16 cellular contexts compared by ENCODE assay signal in genomic region chr6:15553736-15554294, GRCh38.
DNase-seq lines count a peak whose midpoint lies in the region; ATAC-seq and TF ChIP-seq lines count a peak whose summit lies in the region.
"Had no signal": no experiment of that assay in that cellular context is flagged by ENCODE, and none has a peak within 500 bp of the region (broad histone marks: within the 10 kb centered on the region; RNA-seq: fewer than 3 reads in every experiment).

No MANE protein-coding gene starts in this region.

- WGBS in mesendoderm (ENCODE audit: extremely low coverage, insufficient coverage, low lambda C conversion rate), result no CpG with 5 or more reads among the region's 4 CpGs

- H3K36me3 ChIP-seq in mesendoderm (ENCODE audit: control insufficient read depth, insufficient read depth, low read length), result no peaks in the 10 kb centered on the region
- H3K36me3 ChIP-seq: HAP-1 had no signal

- no peak overlapping the region for H3K27ac ChIP-seq in mesendoderm (ENCODE audit: low read depth, low read length)

- H3K56ac ChIP-seq in mesendoderm (ENCODE audit: low read length), result peak overlapping the region; percentile 58

- H3K27ac Mint-ChIP-seq in activated CD8-positive, alpha-beta T cell treated with anti-CD3 and anti-CD28 coated beads, Interleukin-2, amount 10 ng/mL, durations not matched to agents 7 days and 5 days, result peak overlapping the region; percentile 20
- no peak overlapping the region for H3K27ac Mint-ChIP-seq in activated CD8-positive, alpha-beta T cell treated with anti-CD3 and anti-CD28 coated beads for 36 hours
- H3K27ac Mint-ChIP-seq in WTC11, result peak overlapping the region; percentile 57; the same call in 1 of the 2 replicates

- H3K9me3 Mint-ChIP-seq in activated CD8-positive, alpha-beta T cell treated with anti-CD3 and anti-CD28 coated beads, Interleukin-2, amount 10 ng/mL, durations not matched to agents 7 days and 5 days (ENCODE audit: insufficient read depth), result no peaks in the 10 kb centered on the region
- H3K9me3 Mint-ChIP-seq in activated CD8-positive, alpha-beta T cell treated with anti-CD3 and anti-CD28 coated beads for 36 hours, result no peaks in the 10 kb centered on the region
- H3K9me3 Mint-ChIP-seq in WTC11, result no peaks in the 10 kb centered on the region
- H3K9me3 Mint-ChIP-seq: CD14-positive monocyte had no signal

- no peak overlapping the region for H4K8ac ChIP-seq in mesendoderm (ENCODE audit: low read depth, low read length)

- DNase-seq in activated CD8-positive, alpha-beta T cell treated with anti-CD3 and anti-CD28 coated beads, Interleukin-2, amount 10 ng/mL, durations not matched to agents 7 days and 5 days, result no peak
- no peak for DNase-seq in activated CD8-positive, alpha-beta T cell treated with anti-CD3 and anti-CD28 coated beads for 36 hours
- DNase-seq in WTC11 (ENCODE audit: low spot score) (no peak), mesendoderm (no peak), germinal center (ENCODE audit: low spot score) (no peak), NCI-H226 (no peak), activated gamma-delta T cell treated with Interleukin-2 at 50 U/mL for 16 hours (no peak), medulla oblongata (ENCODE audit: extremely low spot score) (no peak)
- DNase-seq: 8988T, Calu3, DMS79 treated with DMSO at 0.1 percent for 48 hours, NCI-H1048, NCI-H2107 had no signal

- CTCF ChIA-PET in activated CD8-positive, alpha-beta T cell treated with anti-CD3 and anti-CD28 coated beads, Interleukin-2, amount 10 ng/mL, durations not matched to agents 7 days and 5 days (lab: Charles Lee), result interaction anchor here (0.7 to 1.3 kb wide), 2 partner anchors 70 to 1154 kb away, joined by 3 read pairs; no protein-coding TSS in a partner anchor
- CTCF ChIA-PET in activated CD8-positive, alpha-beta T cell treated with anti-CD3 and anti-CD28 coated beads for 36 hours (lab: Charles Lee), result interaction anchor here (0.8 kb wide), 2 partner anchors 19 to 71 kb away, joined by 3 read pairs; no protein-coding TSS in a partner anchor
- CTCF ChIA-PET in WTC11 (lab: Charles Lee), result no interaction called here

- peaks cover 3% of the 10 kb centered on the region for H3K4me1 ChIP-seq in mesendoderm (ENCODE audit: control insufficient read depth, low read depth, low read length)

- H3K4me2 ChIP-seq in mesendoderm (ENCODE audit: low read length), result no peak overlapping the region

- no peak for TF ChIP-seq CTCF in activated CD8-positive, alpha-beta T cell treated with anti-CD3 and anti-CD28 coated beads for 36 hours (IDR thresholded peaks at IDR 0.05)
- no peak for TF ChIP-seq CTCF in WTC11 (IDR thresholded peaks at IDR 0.05)

- H3K4me3 ChIP-seq in mesendoderm (ENCODE audit: low read length), result no peak overlapping the region
- H3K4me3 ChIP-seq: HAP-1 had no signal

- no peaks in the 10 kb centered on the region for H3K27me3 Mint-ChIP-seq in activated CD8-positive, alpha-beta T cell treated with anti-CD3 and anti-CD28 coated beads, Interleukin-2, amount 10 ng/mL, durations not matched to agents 7 days and 5 days (ENCODE audit: low read depth)
- no peaks in the 10 kb centered on the region for H3K27me3 Mint-ChIP-seq in activated CD8-positive, alpha-beta T cell treated with anti-CD3 and anti-CD28 coated beads for 36 hours
- H3K27me3 Mint-ChIP-seq in WTC11 (ENCODE audit: low read depth), result no peaks in the 10 kb centered on the region

- no peaks in the 10 kb centered on the region for H3K36me3 Mint-ChIP-seq in activated CD8-positive, alpha-beta T cell treated with anti-CD3 and anti-CD28 coated beads, Interleukin-2, amount 10 ng/mL, durations not matched to agents 7 days and 5 days (ENCODE audit: low read depth)
- peaks cover 3% of the 10 kb centered on the region for H3K36me3 Mint-ChIP-seq in activated CD8-positive, alpha-beta T cell treated with anti-CD3 and anti-CD28 coated beads for 36 hours (ENCODE audit: low read depth)
- no peaks in the 10 kb centered on the region for H3K36me3 Mint-ChIP-seq in WTC11

- H3K27me3 ChIP-seq in mesendoderm (ENCODE audit: insufficient read depth, low read length, poor library complexity), result no peaks in the 10 kb centered on the region

- intact Hi-C loops in activated CD8-positive, alpha-beta T cell treated with anti-CD3 and anti-CD28 coated beads for 36 hours (cut with micrococcal nuclease), result no loop called here

- POLR2A ChIA-PET in activated CD8-positive, alpha-beta T cell treated with anti-CD3 and anti-CD28 coated beads, Interleukin-2, amount 10 ng/mL, durations not matched to agents 7 days and 5 days (lab: Charles Lee), result no interaction called here
- POLR2A ChIA-PET in activated CD8-positive, alpha-beta T cell treated with anti-CD3 and anti-CD28 coated beads for 36 hours (lab: Charles Lee), result no interaction called here
- POLR2A ChIA-PET in WTC11 (lab: Charles Lee), result no interaction called here

- H3K79me2 ChIP-seq in mesendoderm (ENCODE audit: control insufficient read depth, insufficient read depth, low read length), result no peaks in the 10 kb centered on the region

- H3K4me1 Mint-ChIP-seq in activated CD8-positive, alpha-beta T cell treated with anti-CD3 and anti-CD28 coated beads, Interleukin-2, amount 10 ng/mL, durations not matched to agents 7 days and 5 days (ENCODE audit: low read depth), result no peaks in the 10 kb centered on the region
- H3K4me1 Mint-ChIP-seq in activated CD8-positive, alpha-beta T cell treated with anti-CD3 and anti-CD28 coated beads for 36 hours (ENCODE audit: low read depth), result peaks cover 15% of the 10 kb centered on the region
- H3K4me1 Mint-ChIP-seq in WTC11, result peaks cover 63% of the 10 kb centered on the region

- ATAC-seq in activated CD8-positive, alpha-beta T cell treated with anti-CD3 and anti-CD28 coated beads, Interleukin-2, amount 10 ng/mL, durations not matched to agents 7 days and 5 days, result no peak
- ATAC-seq in activated CD8-positive, alpha-beta T cell treated with anti-CD3 and anti-CD28 coated beads for 36 hours, result no peak
- ATAC-seq in WTC11, result no peak
- ATAC-seq: Right ventricle myocardium inferior had no signal

- no peak overlapping the region for H3K4ac ChIP-seq in mesendoderm (ENCODE audit: low read depth, low read length)

- H2AK5ac ChIP-seq in mesendoderm (ENCODE audit: low read length), result no peak overlapping the region

- peak overlapping the region; percentile 78 for H2BK120ac ChIP-seq in mesendoderm (ENCODE audit: low read depth, low read length)

- H3K79me1 ChIP-seq in mesendoderm (ENCODE audit: low read length), result no peaks in the 10 kb centered on the region

- peak overlapping the region; percentile 28 for H2BK15ac ChIP-seq in mesendoderm (replicated peaks; ENCODE audit: low read depth)

- no peak overlapping the region for H4K5ac ChIP-seq in mesendoderm (ENCODE audit: low read length)

- H2BK5ac ChIP-seq in mesendoderm (ENCODE audit: low read length), result no peak overlapping the region

- no peak overlapping the region for H3K4me3 Mint-ChIP-seq in activated CD8-positive, alpha-beta T cell treated with anti-CD3 and anti-CD28 coated beads, Interleukin-2, amount 10 ng/mL, durations not matched to agents 7 days and 5 days
- H3K4me3 Mint-ChIP-seq in activated CD8-positive, alpha-beta T cell treated with anti-CD3 and anti-CD28 coated beads for 36 hours, result no peak overlapping the region
- H3K4me3 Mint-ChIP-seq in WTC11, result no peak overlapping the region
- H3K4me3 Mint-ChIP-seq: CD14-positive monocyte had no signal

- H3K23ac ChIP-seq in mesendoderm (ENCODE audit: low read length), result no peak overlapping the region

- H3K18ac ChIP-seq in mesendoderm (ENCODE audit: low read length), result peak overlapping the region; percentile 66

- no peak overlapping the region for H3K9ac ChIP-seq in mesendoderm (ENCODE audit: low read length)

TF ChIP-seq in WTC11, 78 proteins besides CTCF, POLR2A, EP300 and RAD21 (continues in another document):
- no peak for TF ChIP-seq ZNF416 (CRISPR knock-in tag; IDR thresholded peaks at IDR 0.05)
- TF ChIP-seq GABPB1 (CRISPR knock-in tag; IDR thresholded peaks at IDR 0.05), result no peak
- TF ChIP-seq MLX (CRISPR knock-in tag; IDR thresholded peaks at IDR 0.05), result no peak
- TF ChIP-seq CREB1 (CRISPR knock-in tag; IDR thresholded peaks at IDR 0.05), result no peak
- TF ChIP-seq ZBTB43 (CRISPR knock-in tag; IDR thresholded peaks at IDR 0.05), result no peak
- TF ChIP-seq NFE2L1 (CRISPR knock-in tag; IDR thresholded peaks at IDR 0.05), result no peak
- TF ChIP-seq NFATC4 (CRISPR knock-in tag; IDR thresholded peaks at IDR 0.05), result no peak
- TF ChIP-seq GTF2I (CRISPR knock-in tag; conservative IDR thresholded peaks at IDR 0.05), result no peak
- no peak for TF ChIP-seq CDX4 (CRISPR knock-in tag; IDR thresholded peaks at IDR 0.05; ENCODE audit: borderline replicate concordance)
